8 cellular contexts compared by ENCODE assay signal in the genomic region with DNA sequence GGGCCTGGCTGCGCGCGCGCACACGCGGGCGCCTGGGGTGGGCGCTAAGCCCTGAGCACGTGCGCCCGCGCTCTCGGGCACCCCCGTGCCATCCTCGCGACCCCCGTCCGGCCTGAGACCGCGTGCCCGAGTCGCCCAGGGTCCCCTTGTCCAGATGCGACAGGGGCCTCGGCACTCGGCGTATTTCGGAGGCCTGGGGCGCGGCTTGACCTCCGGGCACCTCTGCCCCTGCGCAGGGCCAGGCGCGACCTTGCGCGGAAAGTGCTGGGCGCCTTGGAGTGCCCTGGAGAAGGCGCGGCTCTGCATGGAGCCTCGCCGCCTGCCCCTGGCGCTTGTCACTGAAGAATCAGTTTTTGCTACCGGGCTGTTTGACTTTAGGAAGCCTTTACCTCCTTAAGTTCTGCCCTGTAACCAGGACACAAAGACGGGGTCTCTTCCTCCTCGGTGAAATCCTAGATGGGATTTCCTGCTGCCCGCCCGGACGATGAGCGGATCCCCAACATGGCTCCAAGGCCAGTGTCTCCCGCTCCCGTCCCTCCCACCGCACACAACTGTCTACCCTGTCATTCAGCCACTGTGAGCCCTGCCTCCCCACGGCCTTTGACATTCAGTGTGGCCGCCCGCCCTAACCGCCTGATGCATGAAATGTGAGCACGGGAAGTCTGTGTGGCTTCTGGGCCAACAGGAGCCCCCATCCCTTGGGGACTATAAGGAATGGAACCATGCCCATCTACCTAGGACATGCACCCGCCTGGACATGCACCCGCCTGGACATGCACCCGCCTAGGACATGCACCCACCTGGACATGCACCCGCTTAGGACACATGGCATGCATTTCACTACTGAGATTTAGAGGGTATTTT. TPM values are rescaled to one million over a fixed set of nuclear protein-coding genes. Genes with fewer than 3 reads are reported as not detected.
A peak's percentile ranks its signal among the peaks of the same experiment; 100 is the strongest.
DNase-seq lines count a peak whose midpoint lies in the region; ATAC-seq and TF ChIP-seq lines count a peak whose summit lies in the region.

No MANE protein-coding gene starts in this region.

- POLR2A ChIA-PET in activated CD8-positive, alpha-beta T cell treated with anti-CD3 and anti-CD28 coated beads, Interleukin-2, amount 10 ng/mL, durations not matched to agents 7 days and 5 days (lab: Charles Lee), result no interaction called here

- peaks cover under 1% of the 10 kb centered on the region for H3K9me3 ChIP-seq in left ventricle myocardium inferior (replicated peaks)

- peaks cover 1% of the 10 kb centered on the region for H3K36me3 Mint-ChIP-seq in activated CD8-positive, alpha-beta T cell treated with anti-CD3 and anti-CD28 coated beads, Interleukin-2, amount 10 ng/mL, durations not matched to agents 7 days and 5 days (ENCODE audit: low read depth)

- H3K27ac ChIP-seq in left ventricle myocardium inferior (replicated peaks), result peak overlapping the region; percentile 77

- DNase-seq in activated CD8-positive, alpha-beta T cell treated with anti-CD3 and anti-CD28 coated beads, Interleukin-2, amount 10 ng/mL, durations not matched to agents 7 days and 5 days, result no peak
- DNase-seq in left ventricle myocardium inferior, result no peak
- no peak for DNase-seq in skeletal muscle cell (ENCODE audit: low read depth)
- no peak for DNase-seq in left lobe of liver (ENCODE audit: low spot score)
- DNase-seq in NCI-H1694 (lab: John Stamatoyannopoulos, UW), result no peak
- DNase-seq in KG1 (lab: John Stamatoyannopoulos, UW), result no peak

- H3K27me3 Mint-ChIP-seq in activated CD8-positive, alpha-beta T cell treated with anti-CD3 and anti-CD28 coated beads, Interleukin-2, amount 10 ng/mL, durations not matched to agents 7 days and 5 days (ENCODE audit: low read depth), result peaks cover 19% of the 10 kb centered on the region

- H3K9me3 Mint-ChIP-seq in activated CD8-positive, alpha-beta T cell treated with anti-CD3 and anti-CD28 coated beads, Interleukin-2, amount 10 ng/mL, durations not matched to agents 7 days and 5 days (ENCODE audit: insufficient read depth), result no peaks in the 10 kb centered on the region

- H3K27me3 ChIP-seq in left ventricle myocardium inferior (ENCODE audit: low read depth), result no peaks in the 10 kb centered on the region

- no peak overlapping the region for H3K27ac Mint-ChIP-seq in activated CD8-positive, alpha-beta T cell treated with anti-CD3 and anti-CD28 coated beads, Interleukin-2, amount 10 ng/mL, durations not matched to agents 7 days and 5 days

- H3K36me3 ChIP-seq in left ventricle myocardium inferior, result no peaks in the 10 kb centered on the region

- TF ChIP-seq CTCF in left ventricle myocardium inferior (IDR thresholded peaks at IDR 0.05; ENCODE audit: borderline replicate concordance), result no peak

- H3K4me3 Mint-ChIP-seq in activated CD8-positive, alpha-beta T cell treated with anti-CD3 and anti-CD28 coated beads, Interleukin-2, amount 10 ng/mL, durations not matched to agents 7 days and 5 days, result peak overlapping the region; percentile 58

- H3K4me1 ChIP-seq in left ventricle myocardium inferior, result peaks cover 22% of the 10 kb centered on the region

- ATAC-seq in GM21528 (IDR thresholded peaks at IDR 0.05; ENCODE audit: low FRiP score, unreplicated experiment) (peak; percentile 7), left lobe of liver (no peak), GM19035 (IDR thresholded peaks at IDR 0.05; ENCODE audit: unreplicated experiment) (no peak)
- peak; percentile 1 for ATAC-seq in activated CD8-positive, alpha-beta T cell treated with anti-CD3 and anti-CD28 coated beads, Interleukin-2, amount 10 ng/mL, durations not matched to agents 7 days and 5 days

- intact Hi-C loops in left ventricle myocardium inferior (cut with micrococcal nuclease), result no loop called here

- CTCF ChIA-PET in activated CD8-positive, alpha-beta T cell treated with anti-CD3 and anti-CD28 coated beads, Interleukin-2, amount 10 ng/mL, durations not matched to agents 7 days and 5 days (lab: Charles Lee), result interaction anchor here (1.0 kb wide), 1 partner anchor 76 kb away, joined by 3 read pairs; no protein-coding TSS in a partner anchor

- peaks cover 8% of the 10 kb centered on the region for H3K4me1 Mint-ChIP-seq in activated CD8-positive, alpha-beta T cell treated with anti-CD3 and anti-CD28 coated beads, Interleukin-2, amount 10 ng/mL, durations not matched to agents 7 days and 5 days (ENCODE audit: low read depth)

- H3K4me3 ChIP-seq in left ventricle myocardium inferior (peak overlapping the region; percentile 84), skeletal muscle cell (ENCODE audit: low read depth, low read length) (peak overlapping the region; percentile 73)

RNA-seq across cellular contexts. Expression of a gene that starts 1.1 kb away (rescaled TPM):
- 10 to 100 TPM; 19.1 to 21.1 TPM for total RNA-seq in activated CD8-positive, alpha-beta T cell treated with anti-CD3 and anti-CD28 coated beads, Interleukin-2, amount 10 ng/mL, durations not matched to agents 7 days and 5 days
- total RNA-seq in left ventricle myocardium inferior (4.4 TPM), left lobe of liver (3.3 TPM)

RNA-seq across cellular contexts. Expression of a gene that starts 23.2 kb away (rescaled TPM):
- total RNA-seq in activated CD8-positive, alpha-beta T cell treated with anti-CD3 and anti-CD28 coated beads, Interleukin-2, amount 10 ng/mL, durations not matched to agents 7 days and 5 days, result 1 to 10 TPM; 3.3 to 3.8 TPM
- total RNA-seq in left ventricle myocardium inferior (3.8 TPM), left lobe of liver (3.4 TPM)

Comparison
In these comparisons a context has a peak if more than half of its experiments do, and no peak if none do; other contexts are left out.
1. ATAC-seq: peak in GM21528 (single experiment) and activated CD8-positive, alpha-beta T cell treated with anti-CD3 and anti-CD28 coated beads, Interleukin-2, amount 10 ng/mL, durations not matched to agents 7 days and 5 days (single experiment); none in left lobe of liver (single experiment) and GM19035 (single experiment).